In genomic region chr5:15502208-15502607, GRCh38 we compare ENCODE assay signal across 16 cellular contexts. TPM values are rescaled to one million over a fixed set of nuclear protein-coding genes. Genes with fewer than 3 reads are reported as not detected.
DNase-seq lines count a peak whose midpoint lies in the region; ATAC-seq, FAIRE-seq and TF ChIP-seq lines count a peak whose summit lies in the region.
"Had no signal": no experiment of that assay in that cellular context is flagged by ENCODE, and none has a peak within 500 bp of the region (broad histone marks: within the 10 kb centered on the region; RNA-seq: fewer than 3 reads in every experiment).

No MANE protein-coding gene starts in this region.

- TF ChIP-seq CTCF in A549 (IDR thresholded peaks at IDR 0.05) (no peak), KMS-11 (conservative IDR thresholded peaks at IDR 0.05; ENCODE audit: low read depth, low read length) (no peak), esophagus squamous epithelium (IDR thresholded peaks at IDR 0.05) (no peak), neural crest cell (conservative IDR thresholded peaks at IDR 0.05) (no peak)

- H3K4me2 ChIP-seq in A549 (peak overlapping the region; percentile 98; the same call in 1 of the 3 replicates), KMS-11 (peak overlapping the region; percentile 96)

- 0 out of 2 replicates have a peak, but pooled peaks cover 3% of the 10 kb centered on the region for H3K36me3 ChIP-seq in KMS-11 (ENCODE audit: insufficient read depth)
- H3K36me3 ChIP-seq in esophagus squamous epithelium, result no peaks in the 10 kb centered on the region

- DNase-seq in A549 (ENCODE audit: low read depth in 1 of 2, low spot score in 1 of 2), result no peak
- DNase-seq in esophagus squamous epithelium (lab: John Stamatoyannopoulos, UW), result no peak
- DNase-seq in neural crest cell (ENCODE audit: low read depth, low spot score), result no peak
- no peak for DNase-seq in LoVo (ENCODE audit: low spot score)
- DNase-seq: activated T-cell treated with anti-CD3 and anti-CD28 coated beads, Interleukin-2, amount 50 U/mL, for 1 hour; effector CD4-positive, alpha-beta T cell; NCI-H2081; stimulated activated CD4-positive, alpha-beta T cell treated with anti-CD3 and anti-CD28 coated beads, Interleukin-2, amount 100 ng/mL, for 24 hours; T-cell had no signal

- H3K27ac ChIP-seq in A549 (no peak overlapping the region), KMS-11 (peak overlapping the region; percentile 57), esophagus squamous epithelium (peak overlapping the region in 3 of 4 donors; percentile 68 to 92 (median 88))
- H3K27ac ChIP-seq: HL-60 had no signal

- H3K4me3 ChIP-seq in A549 (no peak overlapping the region), KMS-11 (IDR thresholded peaks at IDR 0.05; ENCODE audit: insufficient read depth, low read depth, low read length) (no peak overlapping the region), esophagus squamous epithelium (peak overlapping the region; percentile 44 to 87 (median 65))
- H3K4me3 ChIP-seq: lung had no signal

- H3K9me3 Mint-ChIP-seq in neural crest cell, result no peaks in the 10 kb centered on the region

- H3K4me1 Mint-ChIP-seq in neural crest cell, result peaks cover 46% of the 10 kb centered on the region
- H3K4me1 Mint-ChIP-seq: CD14-positive monocyte, T-cell had no signal

- no peak overlapping the region for H3K27ac Mint-ChIP-seq in neural crest cell (ENCODE audit: unreplicated experiment)
- H3K27ac Mint-ChIP-seq: CD14-positive monocyte, T-cell had no signal

- no peak for ATAC-seq in A549
- ATAC-seq in HG03442 (IDR thresholded peaks at IDR 0.05; ENCODE audit: unreplicated experiment), result no peak
- ATAC-seq in GM21367 (IDR thresholded peaks at IDR 0.05; ENCODE audit: unreplicated experiment), result no peak
- no peak for ATAC-seq in GM21619 (IDR thresholded peaks at IDR 0.05; ENCODE audit: unreplicated experiment)
- ATAC-seq: T-cell had no signal

- H3K79me2 ChIP-seq in KMS-11 (ENCODE audit: insufficient read depth, low read depth), result peaks cover 50% of the 10 kb centered on the region

- peak overlapping the region; percentile 90 for H3K4me3 Mint-ChIP-seq in neural crest cell
- H3K4me3 Mint-ChIP-seq: T-cell had no signal

- H3K36me3 Mint-ChIP-seq in neural crest cell (ENCODE audit: low read depth), result peaks cover 11% of the 10 kb centered on the region
- H3K36me3 Mint-ChIP-seq: CD14-positive monocyte, T-cell had no signal

- peak overlapping the region; percentile 51 for H2AFZ ChIP-seq in KMS-11 (ENCODE audit: low read depth)

- no peak for FAIRE-seq in A549 (lab: Jason Lieb, UNC)

- POLR2A ChIA-PET in A549 (lab: Yijun Ruan, JAX), result no interaction called here

- H3K27me3 ChIP-seq in KMS-11 (ENCODE audit: insufficient read depth, low read depth), result no peaks in the 10 kb centered on the region
- H3K27me3 ChIP-seq in esophagus squamous epithelium, result peaks cover 0 to 14% (median 0%) of the 10 kb centered on the region in 4 donors

- TF ChIP-seq RAD21 in A549 (conservative IDR thresholded peaks at IDR 0.05 in 1 of 2, IDR thresholded peaks at IDR 0.05 in 1 of 2), result no peak

- no peaks in the 10 kb centered on the region for H4K20me1 ChIP-seq in KMS-11 (ENCODE audit: insufficient read depth)

- H3K27me3 Mint-ChIP-seq in neural crest cell (ENCODE audit: low read depth), result peaks cover 12% of the 10 kb centered on the region

- no peaks in the 10 kb centered on the region for H3K9me3 ChIP-seq in A549
- H3K9me3 ChIP-seq in esophagus squamous epithelium, result no peaks in the 10 kb centered on the region

- intact Hi-C loops in esophagus squamous epithelium (cut with DNase I), result no loop called here

- TF ChIP-seq EP300 in A549 (IDR thresholded peaks at IDR 0.05), result no peak

- H3K9ac ChIP-seq in KMS-11, result peak overlapping the region; percentile 41; the same call in 1 of the 2 replicates

- H3K4me1 ChIP-seq in A549 (peaks cover 6% of the 10 kb centered on the region; the same call in 2 of the 3 replicates), KMS-11 (ENCODE audit: low read depth, poor library complexity, severe bottlenecking) (peaks cover 42% of the 10 kb centered on the region), esophagus squamous epithelium (peaks cover 8 to 43% (median 15%) of the 10 kb centered on the region in 3 donors)

- WGBS in A549 (ENCODE audit: missing lambda C conversion rate), result 35% methylated on average over 5 of the region's 5 CpGs
- 11 to 15% methylated on average over 5 of the region's 5 CpGs for WGBS in esophagus squamous epithelium, 2 donors

- TF ChIP-seq POLR2A in A549 (IDR thresholded peaks at IDR 0.05; ENCODE audit: low read length), result no peak
- TF ChIP-seq POLR2A in esophagus squamous epithelium (IDR thresholded peaks at IDR 0.05), result no peak

- CTCF ChIA-PET in A549 (lab: Yijun Ruan, JAX), result no interaction called here

TF ChIP-seq in A549, 52 proteins besides CTCF, POLR2A, EP300 and RAD21:
- TF ChIP-seq FOXS1 (CRISPR knock-in tag; IDR thresholded peaks at IDR 0.05) (no peak), NFE2L2 (conservative IDR thresholded peaks at IDR 0.05; ENCODE audit: low read length) (no peak), BCL3 (IDR thresholded peaks at IDR 0.05) (no peak), ZC3H11A (IDR thresholded peaks at IDR 0.05) (no peak), EHF (CRISPR knock-in tag; IDR thresholded peaks at IDR 0.05) (no peak), FOSL2 (IDR thresholded peaks at IDR 0.05) (no peak), FOSL2 (CRISPR knock-in tag; IDR thresholded peaks at IDR 0.05) (no peak), MAFK (IDR thresholded peaks at IDR 0.05; ENCODE audit: partially characterized antibody) (peak; percentile 8)

RNA-seq across cellular contexts. Expression of gene FBXL7, which starts 2.2 kb away (rescaled TPM):
- polyA plus RNA-seq in A549 (2011; rRNA removed), result 1.7 and 2.5 TPM in 2 replicates
- 0.94 and 1.7 TPM in 2 replicates for polyA plus RNA-seq in A549 (2012; cell fraction: cytosol; rRNA removed)
- 3.6 and 6.3 TPM in 2 replicates for polyA plus RNA-seq in A549 (2012; cell fraction: nucleus; rRNA removed)
- polyA plus RNA-seq in A549 (2017; fragmentation: RNase III; extraction: RNeasy Plus Mini Kit Qiagen cat#74134 plus additional on column Dnase treatment), result 0.90 to 1.1 TPM (median 0.90 TPM) in 3 replicates
- 2.3 and 3.3 TPM in 2 replicates for polyA minus RNA-seq in A549 (2011; rRNA and poly(A)+ RNA removed)
- total RNA-seq in esophagus squamous epithelium, result 10 to 100 TPM in 1 of 4 donors, 1 to 10 TPM in 2, under 1 TPM in 1; 0.68 to 15.1 (median 2.8) TPM
- 20.7 and 20.8 TPM in 2 replicates for total RNA-seq in neural crest cell
- polyA plus RNA-seq: CD14-positive monocyte had no signal

Comparison
In these comparisons a context has a peak if more than half of its experiments do, and no peak if none do; other contexts are left out.
1. H3K27ac ChIP-seq: peak in KMS-11 (single experiment) and esophagus squamous epithelium (3 of 4); none in A549 (0 of 2).
2. H3K4me3 ChIP-seq: peak in esophagus squamous epithelium (4 of 4); none in A549 (single experiment) and KMS-11 (single experiment).